17 cellular contexts compared by ENCODE assay signal in the genomic region with DNA sequence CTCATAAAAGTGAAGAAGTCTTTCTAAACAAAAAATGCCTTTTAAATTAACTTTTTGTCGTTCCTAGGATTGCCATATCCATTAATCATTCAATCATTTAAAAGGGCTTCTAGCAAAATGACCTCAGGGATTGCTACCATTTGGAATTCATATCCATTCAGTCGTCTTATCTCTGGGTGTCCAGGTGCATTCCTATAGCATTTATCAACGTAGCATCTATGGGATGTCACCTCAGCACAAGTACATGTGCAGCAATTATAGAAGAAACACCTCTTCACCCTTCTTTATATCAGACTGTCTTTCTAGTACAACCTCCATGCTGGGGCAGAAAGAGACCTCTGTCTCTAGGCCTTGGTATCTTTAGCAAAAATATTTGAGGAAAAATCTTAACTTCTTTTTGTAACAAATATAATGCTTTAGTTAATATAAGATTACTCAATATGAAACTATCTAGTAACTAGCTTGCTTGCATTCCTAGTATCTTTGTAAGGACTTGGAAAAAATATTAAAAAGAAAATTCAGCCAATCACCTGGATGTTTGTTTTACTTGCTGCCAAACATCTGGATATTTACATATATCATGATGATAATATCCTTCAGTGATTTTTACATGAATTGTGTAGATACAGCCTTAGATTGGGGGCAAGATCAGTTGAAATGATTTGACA.
"Had no signal": no experiment of that assay in that cellular context is flagged by ENCODE, and none has a peak within 500 bp of the region (broad histone marks: within the 10 kb centered on the region; RNA-seq: fewer than 3 reads in every experiment).

No MANE protein-coding gene starts in this region.

- FAIRE-seq: small intestine, TTC549 had no signal

- H3K36me3 ChIP-seq: esophagus squamous epithelium, gastroesophageal sphincter, lower lobe of right lung, tibial artery had no signal

- H3K9me3 Mint-ChIP-seq: activated B cell treated with CpG ODN at 0.5 μM for 24 hours had no signal

- H3K4me1 ChIP-seq: esophagus squamous epithelium had no signal

- H3K27me3 ChIP-seq: dorsolateral prefrontal cortex, esophagus squamous epithelium, gastroesophageal sphincter, tibial artery had no signal

- H3K9me3 ChIP-seq: esophagus squamous epithelium, gastroesophageal sphincter, lower lobe of right lung, tibial artery had no signal

- H3K4me1 Mint-ChIP-seq: activated B cell treated with CpG ODN at 0.5 μM for 24 hours; stimulated activated effector memory CD8-positive, alpha-beta T cell treated with anti-CD3 and anti-CD28 coated beads, Interleukin-12 subunit alpha, Interleukin-12 subunit beta, amount 100 ng/mL, for 72 hours; T-helper 17 cell had no signal

- H3K4me3 Mint-ChIP-seq: activated B cell treated with CpG ODN at 0.5 μM for 24 hours; activated naive CD8-positive, alpha-beta T cell; naive B cell; stimulated activated effector memory CD8-positive, alpha-beta T cell treated with anti-CD3 and anti-CD28 coated beads, Interleukin-12 subunit alpha, Interleukin-12 subunit beta, amount 100 ng/mL, for 72 hours; T-helper 17 cell had no signal

- H3K27ac Mint-ChIP-seq: activated B cell treated with CpG ODN at 0.5 μM for 24 hours; activated naive CD8-positive, alpha-beta T cell; naive B cell; stimulated activated effector memory CD8-positive, alpha-beta T cell treated with anti-CD3 and anti-CD28 coated beads, Interleukin-12 subunit alpha, Interleukin-12 subunit beta, amount 100 ng/mL, for 72 hours; T-helper 17 cell had no signal

- ATAC-seq: gastroesophageal sphincter; lower lobe of right lung; stimulated activated effector memory CD8-positive, alpha-beta T cell treated with anti-CD3 and anti-CD28 coated beads, Interleukin-12 subunit alpha, Interleukin-12 subunit beta, amount 100 ng/mL, for 72 hours; T-helper 17 cell had no signal

- DNase-seq: activated B cell treated with CpG ODN at 0.5 μM for 24 hours; activated CD4-positive, alpha-beta T cell treated with anti-CD3 and anti-CD28 coated beads, Interleukin-2, amount 50 U/mL, for 1 hour; activated T-cell treated with anti-CD3 and anti-CD28 coated beads, Interleukin-2, amount 50 U/mL, for 1 hour; dorsolateral prefrontal cortex; esophagus squamous epithelium; hippocampal formation; kidney glomerular epithelial cell; lower lobe of right lung; naive B cell; right cardiac atrium; small intestine; T-helper 17 cell; tibial artery had no signal

- H3K36me3 Mint-ChIP-seq: activated naive CD8-positive, alpha-beta T cell; naive B cell; stimulated activated effector memory CD8-positive, alpha-beta T cell treated with anti-CD3 and anti-CD28 coated beads, Interleukin-12 subunit alpha, Interleukin-12 subunit beta, amount 100 ng/mL, for 72 hours had no signal

- H3K4me3 ChIP-seq: dorsolateral prefrontal cortex, esophagus squamous epithelium, gastroesophageal sphincter, lower lobe of right lung, tibial artery had no signal

- H3K27me3 Mint-ChIP-seq: activated B cell treated with CpG ODN at 0.5 μM for 24 hours; activated naive CD8-positive, alpha-beta T cell; naive B cell; T-helper 17 cell had no signal

- H3K27ac ChIP-seq: dorsolateral prefrontal cortex, esophagus squamous epithelium, gastroesophageal sphincter, lower lobe of right lung, tibial artery had no signal
